Comparison of ENCODE assay signal across 13 cellular contexts in the genomic region with DNA sequence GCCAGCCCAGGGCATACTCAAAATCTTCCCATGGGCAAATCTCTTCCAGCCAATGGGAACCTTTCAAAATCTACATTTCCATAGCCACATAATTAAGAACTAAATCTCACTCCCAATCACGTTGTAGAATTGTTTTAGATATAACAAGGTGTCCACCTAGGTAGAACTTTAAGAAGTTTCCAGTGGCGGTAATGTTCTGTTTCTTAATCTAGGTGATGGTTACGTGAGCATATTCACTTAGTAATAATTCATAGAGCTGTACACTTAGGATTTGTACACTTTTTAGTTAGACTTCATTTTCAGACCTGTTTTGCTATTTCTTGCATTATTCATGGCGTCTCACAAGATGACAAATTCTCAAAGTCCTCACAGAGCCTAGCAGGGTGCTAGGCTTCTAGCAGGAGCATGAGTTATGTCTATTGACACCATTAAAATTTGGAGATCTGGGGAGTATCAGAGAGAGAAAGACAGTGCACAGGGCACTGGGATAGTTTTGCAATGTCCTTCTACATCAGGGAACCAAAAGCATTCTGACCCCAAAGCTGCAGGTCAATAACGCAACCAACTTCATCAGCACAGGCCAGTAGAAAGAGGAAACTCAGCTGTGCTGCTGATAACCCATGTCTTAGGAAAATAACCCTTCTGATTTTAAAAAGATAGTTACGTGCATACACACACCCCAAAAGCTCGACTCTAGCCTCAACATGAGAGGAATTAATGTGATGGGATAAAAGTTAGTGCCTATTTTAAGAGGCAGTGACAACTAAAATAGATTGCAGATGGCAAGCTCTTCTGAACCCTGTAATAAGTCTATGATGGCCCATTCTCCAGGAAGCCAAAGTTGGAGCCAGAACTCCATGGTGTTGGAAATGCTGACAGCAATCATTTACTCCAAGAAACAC.
DNase-seq lines count a peak whose midpoint lies in the region; ATAC-seq and TF ChIP-seq lines count a peak whose summit lies in the region.
"Had no signal": no experiment of that assay in that cellular context is flagged by ENCODE, and none has a peak within 500 bp of the region (broad histone marks: within the 10 kb centered on the region; RNA-seq: fewer than 3 reads in every experiment).

No MANE protein-coding gene starts in this region.

- peaks cover 14% of the 10 kb centered on the region; the same call in 1 of the 2 replicates for H3K9me3 ChIP-seq in BLaER1
- H3K9me3 ChIP-seq: Caco-2 had no signal

- H3K4me2 ChIP-seq in BLaER1, result peak overlapping the region; percentile 63; the same call in 1 of the 2 replicates

- H4K20me1 ChIP-seq in BLaER1, result no peaks in the 10 kb centered on the region

- H3K4me1 Mint-ChIP-seq in dendritic cell treated with granulocyte-macrophage colony-stimulating factor and Interleukin-4, amounts not matched to agents 40 ng/mL and 50 ng/mL, for 4 days (ENCODE audit: low read depth), result peaks cover 60% of the 10 kb centered on the region
- peaks cover 27 to 51% of the 10 kb centered on the region in 2 donors for H3K4me1 Mint-ChIP-seq in natural killer cell treated with Interleukin-12 subunit alpha and Interleukin-12 subunit beta and Interleukin-15 and Interleukin-18, amount 100 ng/mL, for 72 hours (ENCODE audit: low read depth in 2 of 2)
- peaks cover 5% of the 10 kb centered on the region for H3K4me1 Mint-ChIP-seq in glutamatergic neuron (ENCODE audit: low read depth, unreplicated experiment)
- H3K4me1 Mint-ChIP-seq in stimulated activated effector memory CD8-positive, alpha-beta T cell treated with anti-CD3 and anti-CD28 coated beads, Interleukin-12 subunit alpha, Interleukin-12 subunit beta, amount 100 ng/mL, for 72 hours, result peaks cover 61% of the 10 kb centered on the region

- H3K27ac Mint-ChIP-seq in dendritic cell treated with granulocyte-macrophage colony-stimulating factor and Interleukin-4, amounts not matched to agents 40 ng/mL and 50 ng/mL, for 4 days, result peak overlapping the region; percentile 83
- peak overlapping the region; percentile 16 to 42 for H3K27ac Mint-ChIP-seq in natural killer cell treated with Interleukin-12 subunit alpha and Interleukin-12 subunit beta and Interleukin-15 and Interleukin-18, amount 100 ng/mL, for 72 hours
- H3K27ac Mint-ChIP-seq in glutamatergic neuron (ENCODE audit: unreplicated experiment), result no peak overlapping the region
- no peak overlapping the region for H3K27ac Mint-ChIP-seq in stimulated activated effector memory CD8-positive, alpha-beta T cell treated with anti-CD3 and anti-CD28 coated beads, Interleukin-12 subunit alpha, Interleukin-12 subunit beta, amount 100 ng/mL, for 72 hours
- H3K27ac Mint-ChIP-seq: T-helper 2 cell treated with Interferon-gamma antibody and Interleukin-4, amounts not matched to agents 5 μg/mL and 100 μg/mL, for 36 hours had no signal

- H3K9me3 Mint-ChIP-seq in dendritic cell treated with granulocyte-macrophage colony-stimulating factor and Interleukin-4, amounts not matched to agents 40 ng/mL and 50 ng/mL, for 4 days, result no peaks in the 10 kb centered on the region
- peaks cover 4% of the 10 kb centered on the region for H3K9me3 Mint-ChIP-seq in natural killer cell treated with Interleukin-12 subunit alpha and Interleukin-12 subunit beta and Interleukin-15 and Interleukin-18, amount 100 ng/mL, for 72 hours
- peaks cover 3% of the 10 kb centered on the region for H3K9me3 Mint-ChIP-seq in glutamatergic neuron (ENCODE audit: unreplicated experiment)
- peaks cover 3% of the 10 kb centered on the region for H3K9me3 Mint-ChIP-seq in stimulated activated effector memory CD8-positive, alpha-beta T cell treated with anti-CD3 and anti-CD28 coated beads, Interleukin-12 subunit alpha, Interleukin-12 subunit beta, amount 100 ng/mL, for 72 hours
- H3K9me3 Mint-ChIP-seq: T-helper 2 cell treated with Interferon-gamma antibody and Interleukin-4, amounts not matched to agents 5 μg/mL and 100 μg/mL, for 36 hours had no signal

- H3K27ac ChIP-seq in BLaER1, result no peak overlapping the region

- H3K36me3 Mint-ChIP-seq in dendritic cell treated with granulocyte-macrophage colony-stimulating factor and Interleukin-4, amounts not matched to agents 40 ng/mL and 50 ng/mL, for 4 days (ENCODE audit: low read depth), result no peaks in the 10 kb centered on the region
- no peaks in the 10 kb centered on the region for H3K36me3 Mint-ChIP-seq in natural killer cell treated with Interleukin-12 subunit alpha and Interleukin-12 subunit beta and Interleukin-15 and Interleukin-18, amount 100 ng/mL, for 72 hours
- H3K36me3 Mint-ChIP-seq in glutamatergic neuron (ENCODE audit: unreplicated experiment), result peaks cover 4% of the 10 kb centered on the region
- peaks cover 6% of the 10 kb centered on the region for H3K36me3 Mint-ChIP-seq in stimulated activated effector memory CD8-positive, alpha-beta T cell treated with anti-CD3 and anti-CD28 coated beads, Interleukin-12 subunit alpha, Interleukin-12 subunit beta, amount 100 ng/mL, for 72 hours

- no peak overlapping the region for H3K4me3 ChIP-seq in BLaER1

- H3K9ac ChIP-seq in BLaER1, result no peak overlapping the region

- intact Hi-C loops in dendritic cell treated with granulocyte-macrophage colony-stimulating factor and Interleukin-4, amounts not matched to agents 40 ng/mL and 50 ng/mL, for 4 days (cut with micrococcal nuclease), result loop anchor here (5.0 to 10.0 kb wide), 2 partner anchors 150 to 187 kb away; no protein-coding TSS in a partner anchor

- no peaks in the 10 kb centered on the region for H3K27me3 ChIP-seq in BLaER1

- H3K27me3 Mint-ChIP-seq in dendritic cell treated with granulocyte-macrophage colony-stimulating factor and Interleukin-4, amounts not matched to agents 40 ng/mL and 50 ng/mL, for 4 days, result no peaks in the 10 kb centered on the region
- no peaks in the 10 kb centered on the region for H3K27me3 Mint-ChIP-seq in natural killer cell treated with Interleukin-12 subunit alpha and Interleukin-12 subunit beta and Interleukin-15 and Interleukin-18, amount 100 ng/mL, for 72 hours
- H3K27me3 Mint-ChIP-seq in glutamatergic neuron (ENCODE audit: unreplicated experiment), result no peaks in the 10 kb centered on the region

- ATAC-seq in natural killer cell treated with Interleukin-12 subunit alpha and Interleukin-12 subunit beta and Interleukin-15 and Interleukin-18, amount 100 ng/mL, for 72 hours, result no peak
- no peak for ATAC-seq in stimulated activated effector memory CD8-positive, alpha-beta T cell treated with anti-CD3 and anti-CD28 coated beads, Interleukin-12 subunit alpha, Interleukin-12 subunit beta, amount 100 ng/mL, for 72 hours

- no peak overlapping the region for H3K4me3 Mint-ChIP-seq in dendritic cell treated with granulocyte-macrophage colony-stimulating factor and Interleukin-4, amounts not matched to agents 40 ng/mL and 50 ng/mL, for 4 days
- H3K4me3 Mint-ChIP-seq in natural killer cell treated with Interleukin-12 subunit alpha and Interleukin-12 subunit beta and Interleukin-15 and Interleukin-18, amount 100 ng/mL, for 72 hours, result no peak overlapping the region
- H3K4me3 Mint-ChIP-seq in glutamatergic neuron (ENCODE audit: unreplicated experiment), result no peak overlapping the region
- H3K4me3 Mint-ChIP-seq in stimulated activated effector memory CD8-positive, alpha-beta T cell treated with anti-CD3 and anti-CD28 coated beads, Interleukin-12 subunit alpha, Interleukin-12 subunit beta, amount 100 ng/mL, for 72 hours, result no peak overlapping the region
- H3K4me3 Mint-ChIP-seq: T-helper 2 cell treated with Interferon-gamma antibody and Interleukin-4, amounts not matched to agents 5 μg/mL and 100 μg/mL, for 36 hours had no signal

- no peak for TF ChIP-seq CTCF in glutamatergic neuron (IDR thresholded peaks at IDR 0.05; ENCODE audit: partially characterized antibody, unreplicated experiment)

- no peaks in the 10 kb centered on the region for H3K36me3 ChIP-seq in BLaER1

- DNase-seq in MV-4-11 (lab: John Stamatoyannopoulos, UW) (peak; percentile 95), glutamatergic neuron (no peak), activated gamma-delta T cell treated with Interleukin-2 at 50 U/mL for 16 hours (no peak)
- no peak for DNase-seq in natural killer cell treated with Interleukin-12 subunit alpha and Interleukin-12 subunit beta and Interleukin-15 and Interleukin-18, amount 100 ng/mL, for 72 hours (ENCODE audit: low spot score)
- DNase-seq in stimulated activated effector memory CD8-positive, alpha-beta T cell treated with anti-CD3 and anti-CD28 coated beads, Interleukin-12 subunit alpha, Interleukin-12 subunit beta, amount 100 ng/mL, for 72 hours (ENCODE audit: low spot score in 2 of 2), result no peak
- no peak for DNase-seq in effector CD8-positive, alpha-beta T cell (lab: John Stamatoyannopoulos, UW)
- DNase-seq: activated gamma-delta T cell, Caco-2, NCI-H1105, NCI-H774 had no signal

- H3K4me1 ChIP-seq in BLaER1, result peaks cover 33% of the 10 kb centered on the region

Comparison
In these comparisons a context has a peak if more than half of its experiments do, and no peak if none do; other contexts are left out.
1. H3K27ac Mint-ChIP-seq: peak in dendritic cell treated with granulocyte-macrophage colony-stimulating factor and Interleukin-4, amounts not matched to agents 40 ng/mL and 50 ng/mL, for 4 days (single experiment) and natural killer cell treated with Interleukin-12 subunit alpha and Interleukin-12 subunit beta and Interleukin-15 and Interleukin-18, amount 100 ng/mL, for 72 hours (2 of 2); none in glutamatergic neuron (single experiment) and stimulated activated effector memory CD8-positive, alpha-beta T cell treated with anti-CD3 and anti-CD28 coated beads, Interleukin-12 subunit alpha, Interleukin-12 subunit beta, amount 100 ng/mL, for 72 hours (single experiment).